Comparison of ENCODE assay signal across 1 cellular context in the genomic region with DNA sequence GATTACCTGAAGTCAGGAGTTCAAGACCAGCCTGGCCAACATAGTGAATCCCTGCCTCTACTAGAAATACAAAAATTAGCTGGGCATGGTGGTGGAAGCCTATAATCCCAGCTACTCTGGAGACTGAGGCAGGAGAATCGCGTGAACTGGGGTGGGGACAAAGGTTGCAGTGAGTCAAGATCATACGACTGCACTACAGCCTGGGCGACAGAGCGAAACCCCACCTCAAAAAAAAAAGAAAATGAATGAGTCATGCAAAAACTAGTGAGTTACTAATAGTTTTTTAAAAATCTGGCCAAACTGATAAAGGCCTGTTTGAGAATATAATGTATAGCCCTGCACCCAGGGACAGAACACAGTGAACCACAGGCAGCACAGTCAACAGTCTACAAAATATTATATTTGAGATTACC.
TF ChIP-seq lines count a peak whose summit lies in the region.

No MANE protein-coding gene starts in this region.

TF ChIP-seq in IMR-90, 13 proteins besides CTCF, POLR2A, EP300 and RAD21:
- TF ChIP-seq MXI1 (IDR thresholded peaks at IDR 0.05; ENCODE audit: borderline replicate concordance, low read depth, low read length) (no peak), FOS (IDR thresholded peaks at IDR 0.05; ENCODE audit: low read depth, low read length) (peak; percentile 32; the same call in 1 of the 2 replicates), CHD1 (IDR thresholded peaks at IDR 0.05; ENCODE audit: low read depth, low read length) (no peak)
- TF ChIP-seq, protein P1, sequence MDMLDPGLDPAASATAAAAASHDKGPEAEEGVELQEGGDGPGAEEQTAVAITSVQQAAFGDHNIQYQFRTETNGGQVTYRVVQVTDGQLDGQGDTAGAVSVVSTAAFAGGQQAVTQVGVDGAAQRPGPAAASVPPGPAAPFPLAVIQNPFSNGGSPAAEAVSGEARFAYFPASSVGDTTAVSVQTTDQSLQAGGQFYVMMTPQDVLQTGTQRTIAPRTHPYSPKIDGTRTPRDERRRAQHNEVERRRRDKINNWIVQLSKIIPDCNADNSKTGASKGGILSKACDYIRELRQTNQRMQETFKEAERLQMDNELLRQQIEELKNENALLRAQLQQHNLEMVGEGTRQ (IDR thresholded peaks at IDR 0.05; ENCODE audit: low read depth, low read length), result no peak
